Comparison of ENCODE assay signal across 29 cellular contexts in genomic region chr4:118845552-118846065, GRCh38.
"Had no signal": no experiment of that assay in that cellular context is flagged by ENCODE, and none has a peak within 500 bp of the region (broad histone marks: within the 10 kb centered on the region; RNA-seq: fewer than 3 reads in every experiment).

No MANE protein-coding gene starts in this region.

- H3K9me3 ChIP-seq: left ventricle myocardium inferior, sigmoid colon, thoracic aorta, vagina had no signal

- H2AFZ ChIP-seq: hepatocyte had no signal

- H3K4me2 ChIP-seq: hepatocyte had no signal

- H3K9me3 Mint-ChIP-seq: activated naive CD8-positive, alpha-beta T cell treated with anti-CD3 and anti-CD28 coated beads for 36 hours; activated T-helper 2 cell treated with anti-CD3 and anti-CD28 coated beads, Interferon-gamma antibody, Interleukin-2, Interleukin-4, amounts not matched to agents 10 μg/mL and 5 μg/mL and 100 μg/mL, durations not matched to agents 14 hours and 24 hours and 36 hours; mesothelial cell of epicardium; type B pancreatic cell had no signal

- H3K4me1 ChIP-seq: foreskin keratinocyte, left ventricle myocardium inferior had no signal

- H3K27ac ChIP-seq: foreskin keratinocyte, hepatocyte, left ventricle myocardium inferior, sigmoid colon, thoracic aorta, vagina had no signal

- DNase-seq: activated CD4-positive, alpha-beta T cell treated with anti-CD3 and anti-CD28 coated beads for 4 hours; activated CD4-positive, alpha-beta T cell treated with anti-CD3 and anti-CD28 coated beads, Interleukin-2, amount 50 U/mL, for 48 hours; activated CD4-positive, CD25-positive, alpha-beta regulatory T cell; activated CD8-positive, alpha-beta memory T cell treated with anti-CD3 and anti-CD28 coated beads, Interleukin-2, amount 50 U/mL, for 48 hours; activated naive CD4-positive, alpha-beta T cell treated with Interleukin-2 at 50 U/mL for 16 hours; activated naive CD8-positive, alpha-beta T cell treated with anti-CD3 and anti-CD28 coated beads for 36 hours; activated T-cell treated with anti-CD3 and anti-CD28 coated beads, Interleukin-2, amount 50 U/mL, for 4 hours; central memory CD4-positive, alpha-beta T cell; dermis blood vessel endothelial cell; effector CD8-positive, alpha-beta T cell; erythroblast; foreskin keratinocyte; immature natural killer cell; kidney glomerular epithelial cell; left ventricle myocardium inferior; mammary epithelial cell; retina; sigmoid colon; stimulated activated CD4-positive, alpha-beta T cell treated with anti-CD3 and anti-CD28 coated beads, Interleukin-2, amount 100 ng/mL, for 48 hours; stimulated activated CD8-positive, alpha-beta memory T cell treated with anti-CD3 and anti-CD28 coated beads, Interleukin-4, amount 100 ng/mL, for 48 hours; stimulated activated naive CD4-positive, alpha-beta T cell had no signal

- H3K79me2 ChIP-seq: hepatocyte had no signal

- H3K36me3 Mint-ChIP-seq: mesothelial cell of epicardium, type B pancreatic cell had no signal

- H3K27ac Mint-ChIP-seq: activated naive CD8-positive, alpha-beta T cell treated with anti-CD3 and anti-CD28 coated beads for 36 hours; activated T-helper 2 cell treated with anti-CD3 and anti-CD28 coated beads, Interferon-gamma antibody, Interleukin-2, Interleukin-4, amounts not matched to agents 10 μg/mL and 5 μg/mL and 100 μg/mL, durations not matched to agents 14 hours and 24 hours and 36 hours; immature natural killer cell; mesothelial cell of epicardium; natural killer cell treated with Interleukin-12 subunit alpha and Interleukin-12 subunit beta and Interleukin-15 and Interleukin-18, amount 100 ng/mL, for 72 hours; progenitor cell of endocrine pancreas; type B pancreatic cell had no signal

- H3K36me3 ChIP-seq: left ventricle myocardium inferior, sigmoid colon, thoracic aorta, vagina had no signal

- H3K4me3 ChIP-seq: hepatocyte, left ventricle myocardium inferior, sigmoid colon, thoracic aorta, vagina had no signal

- H3K4me3 Mint-ChIP-seq: activated naive CD8-positive, alpha-beta T cell treated with anti-CD3 and anti-CD28 coated beads for 36 hours; activated T-cell treated with anti-CD3 and anti-CD28 coated beads, Interleukin-2, amount 50 U/mL, for 4 hours; immature natural killer cell; mesothelial cell of epicardium; natural killer cell treated with Interleukin-12 subunit alpha and Interleukin-12 subunit beta and Interleukin-15 and Interleukin-18, amount 100 ng/mL, for 72 hours; type B pancreatic cell had no signal

- ATAC-seq: activated T-cell treated with anti-CD3 and anti-CD28 coated beads, Interleukin-2, amount 50 U/mL, for 4 hours; foreskin keratinocyte; natural killer cell treated with Interleukin-12 subunit alpha and Interleukin-12 subunit beta and Interleukin-15 and Interleukin-18, amount 100 ng/mL, for 72 hours had no signal
